In genomic region chr4:183806341-183806740, GRCh38 we compare ENCODE assay signal across 22 cellular contexts.
A peak's percentile ranks its signal among the peaks of the same experiment; 100 is the strongest.
DNase-seq lines count a peak whose midpoint lies in the region; ATAC-seq, FAIRE-seq and TF ChIP-seq lines count a peak whose summit lies in the region.
"Had no signal": no experiment of that assay in that cellular context is flagged by ENCODE, and none has a peak within 500 bp of the region (broad histone marks: within the 10 kb centered on the region; RNA-seq: fewer than 3 reads in every experiment).

No MANE protein-coding gene starts in this region.

- peaks cover 20 to 28% of the 10 kb centered on the region in 2 experiments for H3K27me3 ChIP-seq in K562 (ENCODE audit: control insufficient read depth in 2 of 2, insufficient read depth in 2 of 2, low read length in 2 of 2)
- peaks cover 11% of the 10 kb centered on the region for H3K27me3 ChIP-seq in neural progenitor cell
- H3K27me3 ChIP-seq in subcutaneous abdominal adipose tissue (ENCODE audit: control insufficient read depth in 5 of 5, insufficient read depth in 4 of 5, low read length in 5 of 5): no peaks in the 10 kb centered on the region
- H3K27me3 ChIP-seq: SJCRH30 had no signal

- H3K27ac ChIP-seq in K562 (ENCODE audit: extremely low read depth, low read depth, low read length) (no peak overlapping the region), neural progenitor cell (no peak overlapping the region), subcutaneous abdominal adipose tissue (ENCODE audit: low read depth, low read length) (peak overlapping the region; percentile 3)
- H3K27ac ChIP-seq: PC-9, SJCRH30 had no signal

- CTCF ChIA-PET in K562 (lab: Yijun Ruan, JAX; ENCODE audit: low intra/inter-chr PET ratio): no interaction called here

- in situ Hi-C loops in K562 (cut with MboI): no loop called here

- H3K9me3 Mint-ChIP-seq in neural progenitor cell: no peaks in the 10 kb centered on the region
- H3K9me3 Mint-ChIP-seq in activated T-helper 1 cell treated with anti-CD3 and anti-CD28 coated beads, Interleukin-12 subunit alpha, Interleukin-12 subunit beta, Interleukin-2, Interleukin-4 antibody, amounts not matched to agents 30 ng/mL and 10 ng/mL and 1 ng/mL, durations not matched to agents 14 hours and 24 hours and 36 hours: no peaks in the 10 kb centered on the region
- H3K9me3 Mint-ChIP-seq in natural killer cell treated with Interleukin-12 subunit alpha and Interleukin-12 subunit beta and Interleukin-15 and Interleukin-18, amount 100 ng/mL, for 72 hours: no peaks in the 10 kb centered on the region
- H3K9me3 Mint-ChIP-seq: HFFc6 had no signal

- peaks cover 8% of the 10 kb centered on the region for H3K27me3 Mint-ChIP-seq in neural progenitor cell (ENCODE audit: insufficient read depth, low read depth)
- H3K27me3 Mint-ChIP-seq in activated T-helper 1 cell treated with anti-CD3 and anti-CD28 coated beads, Interleukin-12 subunit alpha, Interleukin-12 subunit beta, Interleukin-2, Interleukin-4 antibody, amounts not matched to agents 30 ng/mL and 10 ng/mL and 1 ng/mL, durations not matched to agents 14 hours and 24 hours and 36 hours (ENCODE audit: insufficient read depth): peaks cover 22% of the 10 kb centered on the region
- H3K27me3 Mint-ChIP-seq in natural killer cell treated with Interleukin-12 subunit alpha and Interleukin-12 subunit beta and Interleukin-15 and Interleukin-18, amount 100 ng/mL, for 72 hours: peaks cover 13% of the 10 kb centered on the region in 2 donors

- H3K36me3 ChIP-seq in K562 (ENCODE audit: control insufficient read depth, insufficient read depth, low read length) (no peaks in the 10 kb centered on the region), neural progenitor cell (no peaks in the 10 kb centered on the region), subcutaneous abdominal adipose tissue (ENCODE audit: control insufficient read depth in 5 of 5, insufficient read depth in 5 of 5, low read length in 5 of 5) (no peaks in the 10 kb centered on the region)
- H3K36me3 ChIP-seq: SJCRH30 had no signal

- no peaks in the 10 kb centered on the region for H3K9me1 ChIP-seq in K562 (ENCODE audit: control insufficient read depth, insufficient read depth, low read length)

- 4% methylated on average over 10 of the region's 11 CpGs for WGBS in K562 (ENCODE audit: insufficient coverage, low coverage, missing lambda C conversion rate)

- POLR2A ChIA-PET in K562 (lab: Yijun Ruan, JAX): interaction anchor here (0.6 kb wide), 1 partner anchor 372 kb away, joined by 3 read pairs; no protein-coding TSS in a partner anchor

- TF ChIP-seq POLR2A in K562 (conservative IDR thresholded peaks at IDR 0.05): no peak

- TF ChIP-seq EP300 in K562 (IDR thresholded peaks at IDR 0.05; ENCODE audit: low read length): no peak

- H3K4me3 ChIP-seq in K562: no peak overlapping the region
- H3K4me3 ChIP-seq in neural progenitor cell: no peak overlapping the region
- H3K4me3 ChIP-seq in subcutaneous abdominal adipose tissue (ENCODE audit: low read depth in 1 of 5, low read length in 5 of 5): no peak overlapping the region
- H3K4me3 ChIP-seq: PC-9, SJCRH30 had no signal

- H3K4me2 ChIP-seq in K562 (ENCODE audit: insufficient read depth, low read length) (no peak overlapping the region), neural progenitor cell (no peak overlapping the region)
- H3K4me2 ChIP-seq: PC-9 had no signal

- H3K79me2 ChIP-seq in K562 (ENCODE audit: control insufficient read depth, insufficient read depth, low read length) (no peaks in the 10 kb centered on the region), neural progenitor cell (ENCODE audit: low read depth) (no peaks in the 10 kb centered on the region)

- TF ChIP-seq RAD21 in K562 (CRISPR knock-in tag; conservative IDR thresholded peaks at IDR 0.05 in 1 of 2, IDR thresholded peaks at IDR 0.05 in 1 of 2): no peak

- H3K9me3 ChIP-seq in K562 (replicated peaks; ENCODE audit: control insufficient read depth, insufficient read depth, low read depth, low read length): no peaks in the 10 kb centered on the region
- no peaks in the 10 kb centered on the region for H3K9me3 ChIP-seq in neural progenitor cell (ENCODE audit: low read depth)
- no peaks in the 10 kb centered on the region for H3K9me3 ChIP-seq in subcutaneous abdominal adipose tissue (ENCODE audit: control insufficient read depth in 5 of 5, low read length in 5 of 5)
- H3K9me3 ChIP-seq: SJCRH30 had no signal

- FAIRE-seq in K562 (lab: Jason Lieb, UNC): no peak

- no peaks in the 10 kb centered on the region for H3K4me1 ChIP-seq in K562 (replicated peaks in 1 of 2; ENCODE audit: control insufficient read depth in 2 of 2, insufficient read depth in 2 of 2, low read length in 2 of 2)
- peaks cover 8% of the 10 kb centered on the region for H3K4me1 ChIP-seq in neural progenitor cell
- peaks cover 0 to 16% (median 3%) of the 10 kb centered on the region in 5 donors for H3K4me1 ChIP-seq in subcutaneous abdominal adipose tissue (ENCODE audit: control insufficient read depth in 5 of 5, insufficient read depth in 5 of 5, low read length in 5 of 5)
- H3K4me1 ChIP-seq: SJCRH30 had no signal

- H3K27ac Mint-ChIP-seq in neural progenitor cell: peak overlapping the region; percentile 70
- H3K27ac Mint-ChIP-seq in activated T-helper 1 cell treated with anti-CD3 and anti-CD28 coated beads, Interleukin-12 subunit alpha, Interleukin-12 subunit beta, Interleukin-2, Interleukin-4 antibody, amounts not matched to agents 30 ng/mL and 10 ng/mL and 1 ng/mL, durations not matched to agents 14 hours and 24 hours and 36 hours: no peak overlapping the region
- no peak overlapping the region for H3K27ac Mint-ChIP-seq in natural killer cell treated with Interleukin-12 subunit alpha and Interleukin-12 subunit beta and Interleukin-15 and Interleukin-18, amount 100 ng/mL, for 72 hours
- H3K27ac Mint-ChIP-seq: CD4-positive, CD25-positive, alpha-beta regulatory T cell; H9; HFFc6 had no signal

- peaks cover 10% of the 10 kb centered on the region for H3K4me1 Mint-ChIP-seq in neural progenitor cell
- H3K4me1 Mint-ChIP-seq in activated T-helper 1 cell treated with anti-CD3 and anti-CD28 coated beads, Interleukin-12 subunit alpha, Interleukin-12 subunit beta, Interleukin-2, Interleukin-4 antibody, amounts not matched to agents 30 ng/mL and 10 ng/mL and 1 ng/mL, durations not matched to agents 14 hours and 24 hours and 36 hours (ENCODE audit: low read depth): no peaks in the 10 kb centered on the region
- no peaks in the 10 kb centered on the region for H3K4me1 Mint-ChIP-seq in natural killer cell treated with Interleukin-12 subunit alpha and Interleukin-12 subunit beta and Interleukin-15 and Interleukin-18, amount 100 ng/mL, for 72 hours (ENCODE audit: low read depth in 2 of 2)
- H3K4me1 Mint-ChIP-seq: CD4-positive, CD25-positive, alpha-beta regulatory T cell had no signal

- TF ChIP-seq CTCF in K562 (IDR thresholded peaks at IDR 0.05 in 2 of 3, conservative IDR thresholded peaks at IDR 0.05 in 1 of 3; ENCODE audit: insufficient read depth in 2 of 3, low read depth in 1 of 3, low read length in 3 of 3): no peak
- TF ChIP-seq CTCF in neural progenitor cell (IDR thresholded peaks at IDR 0.05): no peak

- DNase-seq in K562 (ENCODE audit: extremely low read depth in 1 of 4, low spot score in 3 of 4): no peak
- DNase-seq in left cardiac atrium: no peak
- DNase-seq in neural progenitor cell (ENCODE audit: low spot score): no peak
- no peak for DNase-seq in activated T-helper 1 cell treated with anti-CD3 and anti-CD28 coated beads, Interleukin-12 subunit alpha, Interleukin-12 subunit beta, Interleukin-2, Interleukin-4 antibody, amounts not matched to agents 30 ng/mL and 10 ng/mL and 1 ng/mL, durations not matched to agents 14 hours and 24 hours and 36 hours (ENCODE audit: low spot score)
- no peak for DNase-seq in NCI-H446 treated with DMSO at 0.1 percent for 48 hours (lab: John Stamatoyannopoulos, UW)
- no peak for DNase-seq in natural killer cell treated with Interleukin-12 subunit alpha and Interleukin-12 subunit beta and Interleukin-15 and Interleukin-18, amount 100 ng/mL, for 72 hours (ENCODE audit: low spot score)
- DNase-seq: CD4-positive, CD25-positive, alpha-beta regulatory T cell; COR-L47; DMS79; H9; HFFc6; KBM-7; MM.1S; NCI-H1048; NCI-H1436; NCI-H1930; NCI-H2227 treated with DMSO at 0.1 percent for 48 hours; NCI-H510A treated with DMSO at 0.1 percent for 48 hours; NCI-H748 treated with DMSO at 0.1 percent for 48 hours; PC-9; SJCRH30 had no signal

- peaks cover 10% of the 10 kb centered on the region for H3F3A ChIP-seq in neural progenitor cell (ENCODE audit: low read depth)

- no peak overlapping the region for H3K9ac ChIP-seq in K562 (ENCODE audit: insufficient read depth in 1 of 2, low read depth in 2 of 2, low read length in 2 of 2)
- H3K9ac ChIP-seq in neural progenitor cell: no peak overlapping the region
- peak overlapping the region in 1 of 5 donors; percentile 21 for H3K9ac ChIP-seq in subcutaneous abdominal adipose tissue (ENCODE audit: low read length in 5 of 5)

- H4K20me1 ChIP-seq in K562 (replicated peaks; ENCODE audit: control insufficient read depth, insufficient read depth, low read length) (no peaks in the 10 kb centered on the region), neural progenitor cell (ENCODE audit: low read depth) (no peaks in the 10 kb centered on the region)

- ATAC-seq in K562 (peak; percentile 54; the same call in 2 of the 3 replicates), left cardiac atrium (peak; percentile 60 to 66)
- ATAC-seq in natural killer cell treated with Interleukin-12 subunit alpha and Interleukin-12 subunit beta and Interleukin-15 and Interleukin-18, amount 100 ng/mL, for 72 hours: no peak

- intact Hi-C loops in K562 (cut with micrococcal nuclease) (no loop called here), left cardiac atrium (cut with DNase I) (no loop called here)
- intact Hi-C loops in activated T-helper 1 cell treated with anti-CD3 and anti-CD28 coated beads, Interleukin-12 subunit alpha, Interleukin-12 subunit beta, Interleukin-2, Interleukin-4 antibody, amounts not matched to agents 30 ng/mL and 10 ng/mL and 1 ng/mL, durations not matched to agents 14 hours and 24 hours and 36 hours (cut with micrococcal nuclease): no loop called here

- no peaks in the 10 kb centered on the region for H3K36me3 Mint-ChIP-seq in neural progenitor cell
- no peaks in the 10 kb centered on the region for H3K36me3 Mint-ChIP-seq in activated T-helper 1 cell treated with anti-CD3 and anti-CD28 coated beads, Interleukin-12 subunit alpha, Interleukin-12 subunit beta, Interleukin-2, Interleukin-4 antibody, amounts not matched to agents 30 ng/mL and 10 ng/mL and 1 ng/mL, durations not matched to agents 14 hours and 24 hours and 36 hours (ENCODE audit: low read depth)
- no peaks in the 10 kb centered on the region for H3K36me3 Mint-ChIP-seq in natural killer cell treated with Interleukin-12 subunit alpha and Interleukin-12 subunit beta and Interleukin-15 and Interleukin-18, amount 100 ng/mL, for 72 hours
- H3K36me3 Mint-ChIP-seq: CD4-positive, CD25-positive, alpha-beta regulatory T cell had no signal

- H2AFZ ChIP-seq in K562 (ENCODE audit: low read depth, low read length): no peak overlapping the region
- no peak overlapping the region for H2AFZ ChIP-seq in neural progenitor cell (replicated peaks)
- H2AFZ ChIP-seq: PC-9 had no signal

- no peak overlapping the region for H3K4me3 Mint-ChIP-seq in neural progenitor cell
- H3K4me3 Mint-ChIP-seq in activated T-helper 1 cell treated with anti-CD3 and anti-CD28 coated beads, Interleukin-12 subunit alpha, Interleukin-12 subunit beta, Interleukin-2, Interleukin-4 antibody, amounts not matched to agents 30 ng/mL and 10 ng/mL and 1 ng/mL, durations not matched to agents 14 hours and 24 hours and 36 hours: no peak overlapping the region
- H3K4me3 Mint-ChIP-seq in natural killer cell treated with Interleukin-12 subunit alpha and Interleukin-12 subunit beta and Interleukin-15 and Interleukin-18, amount 100 ng/mL, for 72 hours: no peak overlapping the region
- H3K4me3 Mint-ChIP-seq: CD4-positive, CD25-positive, alpha-beta regulatory T cell; H9; HFFc6 had no signal

- no TSS peak for BruUV-seq in K562 (replicated peaks; lab: Mats Ljungman, UMichigan)

Comparison
In these comparisons a context has a peak if more than half of its experiments do, and no peak if none do; other contexts are left out.
1. ATAC-seq: peak in K562 (single experiment) and left cardiac atrium (2 of 2); none in natural killer cell treated with Interleukin-12 subunit alpha and Interleukin-12 subunit beta and Interleukin-15 and Interleukin-18, amount 100 ng/mL, for 72 hours (0 of 2).